In genomic region chr18:31941010-31941809, GRCh38 we compare ENCODE assay signal across 8 cellular contexts. TPM values are rescaled to one million over a fixed set of nuclear protein-coding genes. Genes with fewer than 3 reads are reported as not detected.
A peak's percentile ranks its signal among the peaks of the same experiment; 100 is the strongest.
DNase-seq lines count a peak whose midpoint lies in the region; ATAC-seq and TF ChIP-seq lines count a peak whose summit lies in the region.

No MANE protein-coding gene starts in this region.

- intact Hi-C loops in activated CD4-positive, alpha-beta T cell treated with anti-CD3 and anti-CD28 coated beads for 36 hours (cut with DNase I, micrococcal nuclease), result loop anchor here in 1 of 2 experiments (10.0 kb wide), 1 partner anchor 534 kb away; the partner anchor contains the start of gene GAREM1

- no peak for TF ChIP-seq CTCF in suprapubic skin (IDR thresholded peaks at IDR 0.05)

- H3K4me3 Mint-ChIP-seq in activated CD4-positive, alpha-beta T cell treated with anti-CD3 and anti-CD28 coated beads for 36 hours, result peak overlapping the region; percentile 99

- peak overlapping the region; percentile 49 for H3K27ac Mint-ChIP-seq in activated CD4-positive, alpha-beta T cell treated with anti-CD3 and anti-CD28 coated beads for 36 hours
- peak overlapping the region; percentile 65 to 96 for H3K27ac Mint-ChIP-seq in activated naive CD4-positive, alpha-beta T cell treated with anti-CD3 and anti-CD28 coated beads, Interleukin-2, amount 50 U/mL, for 72 hours

- no peak for TF ChIP-seq POLR2A in suprapubic skin (IDR thresholded peaks at IDR 0.05)

- TF ChIP-seq EP300 in suprapubic skin (IDR thresholded peaks at IDR 0.05), result no peak

- no peaks in the 10 kb centered on the region for H3K27me3 Mint-ChIP-seq in activated CD4-positive, alpha-beta T cell treated with anti-CD3 and anti-CD28 coated beads for 36 hours

- 85% methylated on average over 24 of the region's 24 CpGs for WGBS in suprapubic skin

- no peaks in the 10 kb centered on the region for H3K9me3 Mint-ChIP-seq in activated CD4-positive, alpha-beta T cell treated with anti-CD3 and anti-CD28 coated beads for 36 hours (ENCODE audit: low read depth)
- no peaks in the 10 kb centered on the region for H3K9me3 Mint-ChIP-seq in activated naive CD4-positive, alpha-beta T cell treated with anti-CD3 and anti-CD28 coated beads, Interleukin-2, amount 50 U/mL, for 72 hours

- peaks cover 40% of the 10 kb centered on the region for H3K4me1 Mint-ChIP-seq in activated CD4-positive, alpha-beta T cell treated with anti-CD3 and anti-CD28 coated beads for 36 hours

- no peak overlapping the region for H3K27ac ChIP-seq in iPS-20b (ENCODE audit: low read length)
- no peak overlapping the region for H3K27ac ChIP-seq in suprapubic skin

- peaks cover 8% of the 10 kb centered on the region for H3K36me3 Mint-ChIP-seq in activated CD4-positive, alpha-beta T cell treated with anti-CD3 and anti-CD28 coated beads for 36 hours (ENCODE audit: low read depth)
- peaks cover 9 to 15% of the 10 kb centered on the region in 2 donors for H3K36me3 Mint-ChIP-seq in activated naive CD4-positive, alpha-beta T cell treated with anti-CD3 and anti-CD28 coated beads, Interleukin-2, amount 50 U/mL, for 72 hours

- H3K36me3 ChIP-seq in iPS-20b (ENCODE audit: insufficient read depth, low read depth, low read length) (0 out of 2 replicates have a peak, but pooled peaks cover 3% of the 10 kb centered on the region), suprapubic skin (peaks cover 2% of the 10 kb centered on the region)

- no peak for DNase-seq in activated CD4-positive, alpha-beta T cell treated with anti-CD3 and anti-CD28 coated beads for 36 hours
- no peak for DNase-seq in activated CD4-positive, alpha-beta T cell treated with anti-CD3 and anti-CD28 coated beads for 4 hours
- DNase-seq in activated naive CD4-positive, alpha-beta T cell treated with anti-CD3 and anti-CD28 coated beads, Interleukin-2, amount 50 U/mL, for 72 hours (ENCODE audit: low spot score in 2 of 2), result no peak
- DNase-seq in suprapubic skin (ENCODE audit: low spot score in 2 of 2), result no peak
- DNase-seq in NCI-H1436 (lab: John Stamatoyannopoulos, UW), result no peak

- H3K27me3 ChIP-seq in iPS-20b (ENCODE audit: insufficient read depth, low read length) (no peaks in the 10 kb centered on the region), suprapubic skin (no peaks in the 10 kb centered on the region)

- POLR2A ChIA-PET in activated CD4-positive, alpha-beta T cell treated with anti-CD3 and anti-CD28 coated beads for 36 hours (lab: Charles Lee), result interaction anchor here (0.6 to 2.3 kb wide), 3 partner anchors 107 to 283 kb away, joined by 4 to 7 read pairs (median 5); no protein-coding TSS in a partner anchor

- H3K4me3 ChIP-seq in iPS-20b (ENCODE audit: low read length), result peak overlapping the region; percentile 99
- H3K4me3 ChIP-seq in suprapubic skin, result peak overlapping the region; percentile 91

- CTCF ChIA-PET in activated CD4-positive, alpha-beta T cell treated with anti-CD3 and anti-CD28 coated beads for 36 hours (lab: Charles Lee), result interaction anchor here (0.5 to 3.3 kb wide), 12 partner anchors 12 to 283 kb away, joined by 3 to 10 read pairs (median 4); partner anchors contain the start of genes RNF125 and RNF138

- H3K9me3 ChIP-seq in iPS-20b (ENCODE audit: insufficient read depth, low read depth, low read length) (no peaks in the 10 kb centered on the region), suprapubic skin (no peaks in the 10 kb centered on the region)

- H3K4me1 ChIP-seq in iPS-20b (ENCODE audit: insufficient read depth, low read length), result peaks cover 16% of the 10 kb centered on the region
- peaks cover 39% of the 10 kb centered on the region for H3K4me1 ChIP-seq in suprapubic skin

- peak overlapping the region; percentile 97; the same call in 1 of the 2 replicates for H3K9ac ChIP-seq in iPS-20b (ENCODE audit: low read depth, low read length)

- no peak for ATAC-seq in activated CD4-positive, alpha-beta T cell treated with anti-CD3 and anti-CD28 coated beads for 36 hours
- ATAC-seq in activated naive CD4-positive, alpha-beta T cell treated with anti-CD3 and anti-CD28 coated beads, Interleukin-2, amount 50 U/mL, for 72 hours, result no peak
- ATAC-seq in GM19328 (IDR thresholded peaks at IDR 0.05; ENCODE audit: unreplicated experiment), result no peak
- no peak for ATAC-seq in HG02970 (IDR thresholded peaks at IDR 0.05; ENCODE audit: low FRiP score, unreplicated experiment)

RNA-seq across cellular contexts. Expression of gene TRAPPC8, which starts 1.7 kb away (rescaled TPM):
- 10 to 100 TPM; 23.3 to 24.2 TPM for total RNA-seq in activated CD4-positive, alpha-beta T cell treated with anti-CD3 and anti-CD28 coated beads for 36 hours
- 10 to 100 TPM; 29.8 to 36.3 TPM for total RNA-seq in activated naive CD4-positive, alpha-beta T cell treated with anti-CD3 and anti-CD28 coated beads, Interleukin-2, amount 50 U/mL, for 72 hours
- total RNA-seq in suprapubic skin, result 10 to 100 TPM; 36.9 to 56.2 (median 42.8) TPM
